In the genomic region with DNA sequence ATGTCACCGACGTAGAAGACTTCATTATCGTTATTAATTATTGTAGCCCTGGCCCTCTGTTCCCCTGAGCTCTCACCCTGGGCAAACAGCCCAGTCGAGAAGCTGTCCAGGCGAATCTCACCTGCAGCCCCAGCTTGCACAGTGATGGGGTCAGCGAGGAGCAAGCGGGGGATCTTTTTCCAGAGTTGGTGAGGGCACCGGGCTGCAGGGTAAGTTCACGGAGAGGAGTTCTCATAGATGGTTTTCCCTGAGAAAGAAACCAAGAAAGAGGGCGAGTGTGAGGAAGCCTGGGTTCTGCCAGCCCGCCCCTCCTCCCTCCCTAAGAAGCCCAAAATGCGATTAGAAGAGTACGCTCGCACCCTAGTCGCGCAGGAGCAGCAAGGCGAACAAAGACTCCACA, we compare ENCODE assay signal across 8 cellular contexts. TPM values are rescaled to one million over a fixed set of nuclear protein-coding genes. Genes with fewer than 3 reads are reported as not detected.
A peak's percentile ranks its signal among the peaks of the same experiment; 100 is the strongest.
DNase-seq lines count a peak whose midpoint lies in the region; ATAC-seq, FAIRE-seq and TF ChIP-seq lines count a peak whose summit lies in the region.

No MANE protein-coding gene starts in this region.

- H3K4me3 Mint-ChIP-seq in activated naive CD4-positive, alpha-beta T cell treated with anti-CD3 and anti-CD28 coated beads, Interleukin-2, amount 50 U/mL, for 24 hours, result peak overlapping the region; percentile 93
- peak overlapping the region; percentile 86 to 94 (median 89) for H3K4me3 Mint-ChIP-seq in T-cell

- H3K9me3 ChIP-seq in iPS-15b (ENCODE audit: control insufficient read depth, insufficient read depth, low read length), result no peaks in the 10 kb centered on the region
- no peaks in the 10 kb centered on the region for H3K9me3 ChIP-seq in suprapubic skin

- H3K4me1 ChIP-seq in iPS-15b (ENCODE audit: control insufficient read depth, insufficient read depth, low read length), result peaks cover 4% of the 10 kb centered on the region
- H3K4me1 ChIP-seq in suprapubic skin, result peaks cover 23% of the 10 kb centered on the region

- POLR2A ChIA-PET in T-cell (lab: Charles Lee), result interaction anchor here in 1 of 2 donors (0.6 kb wide), 1 partner anchor 999 kb away, joined by 6 read pairs; no protein-coding TSS in a partner anchor

- 3% methylated on average over 16 of the region's 17 CpGs for WGBS in suprapubic skin

- H3K4me1 Mint-ChIP-seq in activated naive CD4-positive, alpha-beta T cell treated with anti-CD3 and anti-CD28 coated beads, Interleukin-2, amount 50 U/mL, for 24 hours, result peaks cover 22% of the 10 kb centered on the region
- peaks cover 20 to 26% (median 22%) of the 10 kb centered on the region in 3 donors for H3K4me1 Mint-ChIP-seq in T-cell

- intact Hi-C loops in posterior cingulate gyrus (cut with DNase I), result no loop called here

- H3K27ac Mint-ChIP-seq in activated naive CD4-positive, alpha-beta T cell treated with anti-CD3 and anti-CD28 coated beads, Interleukin-2, amount 50 U/mL, for 24 hours, result peak overlapping the region; percentile 94
- H3K27ac Mint-ChIP-seq in T-cell, result peak overlapping the region; percentile 97

- H3K27me3 Mint-ChIP-seq in activated naive CD4-positive, alpha-beta T cell treated with anti-CD3 and anti-CD28 coated beads, Interleukin-2, amount 50 U/mL, for 24 hours, result no peaks in the 10 kb centered on the region
- no peaks in the 10 kb centered on the region for H3K27me3 Mint-ChIP-seq in T-cell

- CTCF ChIA-PET in T-cell (lab: Charles Lee), result interaction anchor here in 1 of 2 donors (2.9 kb wide), 1 partner anchor 21 kb away, joined by 9 read pairs; a partner anchor contains a TSS

- H3K4me3 ChIP-seq in iPS-15b (ENCODE audit: low read depth, low read length), result peak overlapping the region; percentile 96
- peak overlapping the region; percentile 64 for H3K4me3 ChIP-seq in suprapubic skin

- no peak for TF ChIP-seq CTCF in suprapubic skin (IDR thresholded peaks at IDR 0.05)

- no peaks in the 10 kb centered on the region for H3K36me3 Mint-ChIP-seq in activated naive CD4-positive, alpha-beta T cell treated with anti-CD3 and anti-CD28 coated beads, Interleukin-2, amount 50 U/mL, for 24 hours
- H3K36me3 Mint-ChIP-seq in T-cell, result no peaks in the 10 kb centered on the region

- ATAC-seq in T-cell (replicated peaks in 1 of 4) (no peak), HG02759 (IDR thresholded peaks at IDR 0.05; ENCODE audit: unreplicated experiment) (no peak)

- no peaks in the 10 kb centered on the region for H3K9me3 Mint-ChIP-seq in activated naive CD4-positive, alpha-beta T cell treated with anti-CD3 and anti-CD28 coated beads, Interleukin-2, amount 50 U/mL, for 24 hours
- H3K9me3 Mint-ChIP-seq in T-cell, result no peaks in the 10 kb centered on the region

- TF ChIP-seq EP300 in suprapubic skin (IDR thresholded peaks at IDR 0.05), result no peak

- peak overlapping the region; percentile 97 for H3K9ac ChIP-seq in iPS-15b (ENCODE audit: low read depth, low read length)

- FAIRE-seq in urothelium cell line (lab: Jason Lieb, UNC), result no peak

- H3K27ac ChIP-seq in suprapubic skin, result no peak overlapping the region

- TF ChIP-seq POLR2A in suprapubic skin (IDR thresholded peaks at IDR 0.05), result no peak

- no peak for DNase-seq in activated naive CD4-positive, alpha-beta T cell (lab: John Stamatoyannopoulos, UW)
- DNase-seq in T-cell (no peak), suprapubic skin (ENCODE audit: low spot score in 2 of 2) (no peak), posterior cingulate gyrus (no peak), urothelium cell line (ENCODE audit: low spot score) (no peak)

- H3K36me3 ChIP-seq in iPS-15b (ENCODE audit: control insufficient read depth, insufficient read depth, low read length) (peaks cover 2% of the 10 kb centered on the region), suprapubic skin (no peaks in the 10 kb centered on the region)

- H3K27me3 ChIP-seq in iPS-15b (ENCODE audit: control insufficient read depth, insufficient read depth, low read length), result no peaks in the 10 kb centered on the region
- H3K27me3 ChIP-seq in suprapubic skin, result no peaks in the 10 kb centered on the region

RNA-seq across cellular contexts. Expression of a gene that starts 0.4 kb away (rescaled TPM):
- total RNA-seq in T-cell, result 10 to 100 TPM in 3 of 5 donors, 1 to 10 TPM in 2; 7.7 to 26.5 (median 10.3) TPM
- 10 to 100 TPM in 1 of 4 donors, 1 to 10 TPM in 3; 5.7 to 13.5 (median 7.0) TPM for total RNA-seq in suprapubic skin

RNA-seq across cellular contexts. Expression of a gene that starts 15.6 kb away (rescaled TPM):
- total RNA-seq in T-cell, result 10 to 100 TPM; 14.2 to 26.1 (median 21.9) TPM
- total RNA-seq in suprapubic skin, result 10 to 100 TPM in 3 of 4 donors, 1 to 10 TPM in 1; 3.5 to 43.7 (median 15.2) TPM

RNA-seq across cellular contexts. Expression of a gene that starts 21.7 kb away (rescaled TPM):
- total RNA-seq in T-cell (10 to 100 TPM; 27.0 to 31.0 (median 28.4) TPM), suprapubic skin (100 to 1,000 TPM in 1 of 4 donors, 10 to 100 TPM in 3; 33.0 to 103 (median 62.6) TPM)

RNA-seq across cellular contexts. Expression of a gene that starts 27.1 kb away (rescaled TPM):
- total RNA-seq in T-cell, result 10 to 100 TPM; 54.9 to 63.0 (median 60.9) TPM
- 10 to 100 TPM; 38.1 to 76.4 (median 59.2) TPM for total RNA-seq in suprapubic skin

RNA-seq across cellular contexts. Expression of a gene that starts 46.0 kb away (rescaled TPM):
- total RNA-seq in T-cell (10 to 100 TPM; 37.7 to 51.7 (median 44.5) TPM), suprapubic skin (10 to 100 TPM; 29.0 to 36.2 (median 32.6) TPM)
